In the genomic region with DNA sequence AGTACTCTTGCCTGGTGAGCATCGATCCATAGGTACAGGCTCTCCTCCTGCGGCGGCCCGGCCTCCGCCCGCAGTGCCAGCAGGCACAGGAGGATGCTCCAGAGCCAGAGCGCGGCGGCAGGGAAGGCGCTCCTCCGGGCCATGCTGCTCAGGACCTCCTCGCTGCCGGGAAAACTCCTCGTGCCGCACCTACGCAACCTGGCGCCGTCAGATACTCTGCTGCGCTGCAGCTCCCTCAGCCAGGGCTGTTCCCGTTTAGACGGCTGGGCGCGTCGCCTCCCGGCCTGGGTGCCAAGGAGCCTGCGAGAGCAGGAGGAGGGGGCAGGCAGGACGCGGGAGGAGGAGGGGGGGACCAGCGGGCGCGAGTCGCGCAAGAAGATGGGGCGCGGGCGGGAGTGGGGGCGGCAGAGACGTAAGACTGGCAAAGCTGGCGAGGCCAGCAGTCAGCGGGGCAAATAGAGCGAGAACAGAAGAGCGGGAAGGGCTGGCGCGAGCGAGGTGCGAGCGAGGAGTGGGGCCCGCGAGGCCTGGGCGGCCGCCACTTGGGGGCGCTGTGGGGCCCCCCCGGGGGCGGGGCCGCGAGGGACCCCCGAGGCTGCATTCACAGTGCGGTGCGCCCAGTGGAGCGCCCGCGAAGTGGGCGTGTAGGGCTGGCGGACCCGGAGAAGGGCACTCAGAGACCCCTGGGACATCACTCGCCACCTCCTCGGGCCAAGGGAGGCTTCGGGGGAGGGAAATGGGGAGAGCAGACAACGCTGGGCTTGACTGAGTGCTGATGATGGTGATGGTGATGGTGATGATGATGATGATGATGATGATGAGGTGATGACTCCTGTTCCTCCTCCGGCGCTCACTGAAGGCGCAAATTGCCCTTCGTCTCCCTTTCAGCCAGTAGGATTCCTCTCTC, we compare ENCODE assay signal across 8 cellular contexts. TPM values are rescaled to one million over a fixed set of nuclear protein-coding genes. Genes with fewer than 3 reads are reported as not detected.
DNase-seq lines count a peak whose midpoint lies in the region; ATAC-seq and TF ChIP-seq lines count a peak whose summit lies in the region.

A gene with protein sequence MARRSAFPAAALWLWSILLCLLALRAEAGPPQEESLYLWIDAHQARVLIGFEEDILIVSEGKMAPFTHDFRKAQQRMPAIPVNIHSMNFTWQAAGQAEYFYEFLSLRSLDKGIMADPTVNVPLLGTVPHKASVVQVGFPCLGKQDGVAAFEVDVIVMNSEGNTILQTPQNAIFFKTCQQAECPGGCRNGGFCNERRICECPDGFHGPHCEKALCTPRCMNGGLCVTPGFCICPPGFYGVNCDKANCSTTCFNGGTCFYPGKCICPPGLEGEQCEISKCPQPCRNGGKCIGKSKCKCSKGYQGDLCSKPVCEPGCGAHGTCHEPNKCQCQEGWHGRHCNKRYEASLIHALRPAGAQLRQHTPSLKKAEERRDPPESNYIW (minus strand): TSS at position 257 of the 907 bp plus-strand sequence. CDS start 114 bp downstream, at position 143.

- H3K36me3 ChIP-seq in mesodermal cell (ENCODE audit: control insufficient read depth, insufficient read depth, low read length) (no peaks in the 10 kb centered on the region), upper lobe of left lung (no peaks in the 10 kb centered on the region)

- H3K4me3 Mint-ChIP-seq in T-cell, result peak within 1 kb of the TSS; percentile 14 to 70 (median 46)

- peaks cover 5 to 12% (median 9%) of the 10 kb centered on the region in 3 donors for H3K4me1 Mint-ChIP-seq in T-cell

- peaks cover 38 to 46% of the 10 kb centered on the region in 2 donors for H3K27me3 Mint-ChIP-seq in T-cell

- DNase-seq in T-cell, result peak in 10 of 34 experiments; percentile 0 to 21 (median 7)
- DNase-seq in dorsolateral prefrontal cortex, result peak in 6 of 10 donors; percentile 20 to 52 (median 43)
- DNase-seq in upper lobe of left lung, result peak; percentile 49 to 93
- no peak for DNase-seq in LoVo (ENCODE audit: low spot score)

- peaks cover 0 to 99% (median 66%) of the 10 kb centered on the region in 45 donors for H3K27me3 ChIP-seq in dorsolateral prefrontal cortex
- H3K27me3 ChIP-seq in upper lobe of left lung, result peaks cover 2 to 16% (median 6%) of the 10 kb centered on the region in 4 donors

- no peaks in the 10 kb centered on the region for H3K36me3 Mint-ChIP-seq in T-cell

- no peak for TF ChIP-seq EP300 in upper lobe of left lung (IDR thresholded peaks at IDR 0.05)

- H3K9me3 Mint-ChIP-seq in T-cell, result no peaks in the 10 kb centered on the region

- peak within 1 kb of the TSS; percentile 12 to 66 (median 45) for H3K4me3 ChIP-seq in dorsolateral prefrontal cortex
- H3K4me3 ChIP-seq in mesodermal cell (ENCODE audit: extremely low read depth, insufficient read depth, low read length, poor library complexity, severe bottlenecking), result peak within 1 kb of the TSS; percentile 28
- H3K4me3 ChIP-seq in upper lobe of left lung, result peak within 1 kb of the TSS; percentile 11 to 54 (median 45)

- intact Hi-C loops in dorsolateral prefrontal cortex (cut with DNase I), result loop anchor here (5.0 to 10.0 kb wide), 3 partner anchors 229 to 324 kb away; no protein-coding TSS in a partner anchor

- TF ChIP-seq CTCF in GM12874 (IDR thresholded peaks at IDR 0.05; ENCODE audit: insufficient read depth, low read depth, low read length) (peak; percentile 72), dorsolateral prefrontal cortex (IDR thresholded peaks at IDR 0.05 in 54 of 56, conservative IDR thresholded peaks at IDR 0.05 in 2 of 56; ENCODE audit: low read depth in 1 of 56, partially characterized antibody in 56 of 56) (peak in 38 of 56 donors; percentile 13 to 58 (median 26)), upper lobe of left lung (IDR thresholded peaks at IDR 0.05) (peak in 3 of 6 experiments; percentile 30 to 58 (median 39))

- H3K9me3 ChIP-seq in mesodermal cell (ENCODE audit: control insufficient read depth, low read length) (no peaks in the 10 kb centered on the region), upper lobe of left lung (no peaks in the 10 kb centered on the region)

- POLR2A ChIA-PET in T-cell (lab: Charles Lee), result no interaction called here

- TF ChIP-seq POLR2A in upper lobe of left lung (IDR thresholded peaks at IDR 0.05), result peak in 2 of 4 donors; percentile 19 to 21

- H3K27ac ChIP-seq in dorsolateral prefrontal cortex (no peak within 1 kb of the TSS), mesodermal cell (ENCODE audit: low read depth, low read length, severe bottlenecking) (no peak within 1 kb of the TSS), upper lobe of left lung (peak within 1 kb of the TSS in 3 of 4 donors; percentile 17 to 52 (median 24))

- H3K27ac Mint-ChIP-seq in T-cell, result no peak within 1 kb of the TSS

- peak; percentile 65 for ATAC-seq in HG03066 (IDR thresholded peaks at IDR 0.05; ENCODE audit: low read depth, unreplicated experiment)
- ATAC-seq in T-cell (replicated peaks in 1 of 4), result peak; percentile 41 to 71 (median 50)
- peak; percentile 73 to 84 for ATAC-seq in upper lobe of left lung (ENCODE audit: low FRiP score in 2 of 2)
- ATAC-seq in HG02610 (IDR thresholded peaks at IDR 0.05; ENCODE audit: unreplicated experiment), result no peak

- 8 to 13% methylated on average over 54 to 68 of the region's 73 CpGs for WGBS in mesodermal cell (ENCODE audit: insufficient coverage in 2 of 2), 2 experiments
- WGBS in upper lobe of left lung, 2 donors, result 9% methylated on average over 28 to 45 of the region's 73 CpGs

- CTCF ChIA-PET in T-cell (lab: Charles Lee), result interaction anchor here in 1 of 2 donors (1.5 kb wide), 1 partner anchor 111 kb away, joined by 3 read pairs; no protein-coding TSS in a partner anchor

- H3K4me1 ChIP-seq in mesodermal cell (ENCODE audit: control insufficient read depth, insufficient read depth, low read length, poor library complexity, severe bottlenecking) (no peaks in the 10 kb centered on the region), upper lobe of left lung (peaks cover 9 to 18% (median 11%) of the 10 kb centered on the region in 4 donors)

RNA-seq across cellular contexts. Expression of the gene that starts here (rescaled TPM):
- total RNA-seq in T-cell (not detected), dorsolateral prefrontal cortex (10 to 100 TPM in 101 of 120 experiments, 1 to 10 TPM in 19; 1.5 to 77.3 (median 22.0) TPM), upper lobe of left lung (100 to 1,000 TPM in 2 of 6 donors, 10 to 100 TPM in 4; 32.6 to 250 (median 64.4) TPM)
- polyA plus RNA-seq in mesodermal cell (2013, experiment 1 of 2), result 0.18 TPM
- polyA plus RNA-seq in mesodermal cell (2013, experiment 2 of 2), result 0.25 TPM

Comparison
In these comparisons a context has a peak if more than half of its experiments do, and no peak if none do; other contexts are left out.
1. Peak in ATAC-seq in T-cell; RNA of the gene not detected or under 1 TPM.
2. H3K27ac ChIP-seq: peak in upper lobe of left lung (3 of 4); none in dorsolateral prefrontal cortex (0 of 59) and mesodermal cell (single experiment).
3. Peak in every context shown above with its lines, with median percentiles within 50 percentile points of each other: H3K4me3 ChIP-seq.